Comparison of ENCODE assay signal across 15 cellular contexts in genomic region chr6:470901-471448, GRCh38.
DNase-seq lines count a peak whose midpoint lies in the region; ATAC-seq lines count a peak whose summit lies in the region.
"Had no signal": no experiment of that assay in that cellular context is flagged by ENCODE, and none has a peak within 500 bp of the region (broad histone marks: within the 10 kb centered on the region; RNA-seq: fewer than 3 reads in every experiment).

No MANE protein-coding gene starts in this region.

- peak overlapping the region; percentile 58 for H3K4me3 Mint-ChIP-seq in memory B cell
- H3K4me3 Mint-ChIP-seq: neural crest cell had no signal

- ATAC-seq in GM18861 (IDR thresholded peaks at IDR 0.05; ENCODE audit: unreplicated experiment) (peak; percentile 44), GM21717 (IDR thresholded peaks at IDR 0.05; ENCODE audit: unreplicated experiment) (peak; percentile 53), HG03439 (IDR thresholded peaks at IDR 0.05; ENCODE audit: unreplicated experiment) (peak; percentile 51), memory B cell (ENCODE audit: low read depth) (peak; percentile 65), sciatic nerve (no peak), HG02571 (IDR thresholded peaks at IDR 0.05; ENCODE audit: unreplicated experiment) (no peak)
- ATAC-seq: body of pancreas, HepG2 had no signal

- peaks cover 7% of the 10 kb centered on the region for H3K27me3 Mint-ChIP-seq in memory B cell

- H3K27ac Mint-ChIP-seq in memory B cell, result peak overlapping the region; percentile 0

- intact Hi-C loops in sciatic nerve (cut with DNase I), result loop anchor here (10.0 kb wide), 1 partner anchor 704 kb away; no protein-coding TSS in a partner anchor
- intact Hi-C loops in posterior vena cava (cut with DNase I), result no loop called here

- no peaks in the 10 kb centered on the region for H3K36me3 Mint-ChIP-seq in memory B cell

- no peaks in the 10 kb centered on the region for H3K9me3 Mint-ChIP-seq in memory B cell
- H3K9me3 Mint-ChIP-seq: neural crest cell had no signal

- peaks cover 36% of the 10 kb centered on the region for H3K4me1 Mint-ChIP-seq in memory B cell

- peak; percentile 21 to 49 for DNase-seq in memory B cell (ENCODE audit: low spot score in 2 of 2)
- DNase-seq in sciatic nerve (ENCODE audit: low spot score), result no peak
- no peak for DNase-seq in posterior vena cava (ENCODE audit: low spot score)
- DNase-seq: activated CD4-positive, alpha-beta T cell treated with anti-CD3 and anti-CD28 coated beads for 48 hours; body of pancreas; EL; GOT3; NCI-H1105 treated with DMSO at 0.1 percent for 48 hours; NCI-H510A had no signal

Comparison
In these comparisons a context has a peak if more than half of its experiments do, and no peak if none do; other contexts are left out.
1. ATAC-seq: peak in GM18861 (single experiment), GM21717 (single experiment), HG03439 (single experiment) and memory B cell (single experiment); none in sciatic nerve (single experiment) and HG02571 (single experiment).
2. DNase-seq: peak in memory B cell (2 of 2); none in sciatic nerve (single experiment) and posterior vena cava (single experiment).